24 cellular contexts compared by ENCODE assay signal in genomic region chr16:22210285-22210684, GRCh38. TPM values are rescaled to one million over a fixed set of nuclear protein-coding genes. Genes with fewer than 3 reads are reported as not detected.
A peak's percentile ranks its signal among the peaks of the same experiment; 100 is the strongest.
DNase-seq lines count a peak whose midpoint lies in the region; ATAC-seq and TF ChIP-seq lines count a peak whose summit lies in the region.
"Had no signal": no experiment of that assay in that cellular context is flagged by ENCODE, and none has a peak within 500 bp of the region (broad histone marks: within the 10 kb centered on the region; RNA-seq: fewer than 3 reads in every experiment).

No MANE protein-coding gene starts in this region.

- 95% methylated on average over 6 of the region's 6 CpGs for WGBS in sigmoid colon, 2 donors

- no peak for TF ChIP-seq POLR2A in sigmoid colon (IDR thresholded peaks at IDR 0.05)

- peaks cover 92% of the 10 kb centered on the region for H3K36me3 Mint-ChIP-seq in dendritic cell treated with granulocyte-macrophage colony-stimulating factor and Interleukin-4, amounts not matched to agents 40 ng/mL and 50 ng/mL, for 4 days (ENCODE audit: low read depth)

- H3K4me1 Mint-ChIP-seq in dendritic cell treated with granulocyte-macrophage colony-stimulating factor and Interleukin-4, amounts not matched to agents 40 ng/mL and 50 ng/mL, for 4 days (ENCODE audit: low read depth), result peaks cover 72% of the 10 kb centered on the region

- H3K9me3 ChIP-seq in BLaER1 (peaks cover 21% of the 10 kb centered on the region), OCI-LY7 (ENCODE audit: low read length) (peaks cover 12% of the 10 kb centered on the region), sigmoid colon (no peaks in the 10 kb centered on the region)
- H3K9me3 ChIP-seq: body of pancreas had no signal

- no peaks in the 10 kb centered on the region for H3K9me2 ChIP-seq in OCI-LY7 (ENCODE audit: insufficient read depth, low read length)

- H3K36me3 ChIP-seq in BLaER1 (peaks cover 63% of the 10 kb centered on the region), OCI-LY7 (ENCODE audit: insufficient read depth, low read length) (peaks cover 49% of the 10 kb centered on the region), sigmoid colon (no peaks in the 10 kb centered on the region)
- H3K36me3 ChIP-seq: neural progenitor cell had no signal

- peak overlapping the region; percentile 99 for H3K27ac Mint-ChIP-seq in dendritic cell treated with granulocyte-macrophage colony-stimulating factor and Interleukin-4, amounts not matched to agents 40 ng/mL and 50 ng/mL, for 4 days
- H3K27ac Mint-ChIP-seq: activated CD4-positive, alpha-beta memory T cell treated with anti-CD3 and anti-CD28 coated beads for 36 hours; activated naive CD4-positive, alpha-beta T cell treated with anti-CD3 and anti-CD28 coated beads, Interleukin-2, amount 50 U/mL, for 72 hours; WTC11 had no signal

- H3K4me3 ChIP-seq in BLaER1 (no peak overlapping the region), OCI-LY7 (ENCODE audit: low read depth, low read length, poor library complexity, severe bottlenecking) (peak overlapping the region; percentile 45), sigmoid colon (no peak overlapping the region)
- H3K4me3 ChIP-seq: body of pancreas, heart left ventricle, neural progenitor cell, spleen had no signal

- H3K9ac ChIP-seq in BLaER1, result no peak overlapping the region
- H3K9ac ChIP-seq: neural progenitor cell had no signal

- peaks cover 51% of the 10 kb centered on the region for H4K20me1 ChIP-seq in BLaER1
- H4K20me1 ChIP-seq in OCI-LY7 (ENCODE audit: insufficient read depth, low read length), result no peaks in the 10 kb centered on the region

- H3K27me3 ChIP-seq in BLaER1 (no peaks in the 10 kb centered on the region), sigmoid colon (no peaks in the 10 kb centered on the region)
- H3K27me3 ChIP-seq: body of pancreas, heart left ventricle, spleen had no signal

- CTCF ChIA-PET in OCI-LY7 (lab: Charles Lee; ENCODE audit: unreplicated experiment), result interaction anchor here (0.9 kb wide), 1 partner anchor 90 kb away, joined by 4 read pairs; no protein-coding TSS in a partner anchor

- POLR2A ChIA-PET in OCI-LY7 (lab: Charles Lee), result interaction anchor here (1.0 to 2.0 kb wide), 4 partner anchors 19 to 88 kb away, joined by 3 to 6 read pairs (median 4); no protein-coding TSS in a partner anchor

- H3K27ac ChIP-seq in BLaER1 (peak overlapping the region; percentile 32; the same call in 1 of the 2 replicates), OCI-LY7 (ENCODE audit: low read depth, low read length, poor library complexity, severe bottlenecking) (peak overlapping the region; percentile 84), sigmoid colon (peak overlapping the region in 3 of 4 donors; percentile 94 to 98 (median 98))
- H3K27ac ChIP-seq: body of pancreas, HL-60, neural progenitor cell, spleen had no signal

- H3K4me3 Mint-ChIP-seq in dendritic cell treated with granulocyte-macrophage colony-stimulating factor and Interleukin-4, amounts not matched to agents 40 ng/mL and 50 ng/mL, for 4 days, result peak overlapping the region; percentile 13
- H3K4me3 Mint-ChIP-seq: activated CD4-positive, alpha-beta memory T cell treated with anti-CD3 and anti-CD28 coated beads for 36 hours; activated T-cell treated with anti-CD3 and anti-CD28 coated beads, Interleukin-2, amount 50 U/mL, for 4 hours; neural progenitor cell; WTC11 had no signal

- BruUV-seq in OCI-LY7 (replicated peaks; lab: Mats Ljungman, UMichigan), result no TSS peak

- H3K79me2 ChIP-seq in OCI-LY7 (ENCODE audit: insufficient read depth, low read depth, low read length), result peaks cover 62% of the 10 kb centered on the region

- H2AFZ ChIP-seq in OCI-LY7 (ENCODE audit: low read length), result peak overlapping the region; percentile 15; the same call in 1 of the 2 replicates
- H2AFZ ChIP-seq: neural progenitor cell had no signal

- no peak for TF ChIP-seq EP300 in sigmoid colon (IDR thresholded peaks at IDR 0.05)

- intact Hi-C loops in OCI-LY7 (cut with micrococcal nuclease; ENCODE audit: unreplicated experiment), result no loop called here
- intact Hi-C loops in dendritic cell treated with granulocyte-macrophage colony-stimulating factor and Interleukin-4, amounts not matched to agents 40 ng/mL and 50 ng/mL, for 4 days (cut with micrococcal nuclease), result no loop called here
- intact Hi-C loops in sigmoid colon (cut with DNase I), result loop anchor here (10.0 kb wide), 1 partner anchor 695 kb away; no protein-coding TSS in a partner anchor

- ATAC-seq in GM19035 (IDR thresholded peaks at IDR 0.05; ENCODE audit: unreplicated experiment), result no peak
- ATAC-seq: activated naive CD4-positive, alpha-beta T cell treated with anti-CD3 and anti-CD28 coated beads, Interleukin-2, amount 50 U/mL, for 72 hours; activated T-cell treated with anti-CD3 and anti-CD28 coated beads, Interleukin-2, amount 50 U/mL, for 4 hours; body of pancreas; heart left ventricle; WTC11 had no signal

- peak; percentile 52 for TF ChIP-seq CTCF in OCI-LY7 (conservative IDR thresholded peaks at IDR 0.05; ENCODE audit: low read length)
- TF ChIP-seq CTCF in sigmoid colon (IDR thresholded peaks at IDR 0.05), result no peak

- no peaks in the 10 kb centered on the region for H3K9me3 Mint-ChIP-seq in dendritic cell treated with granulocyte-macrophage colony-stimulating factor and Interleukin-4, amounts not matched to agents 40 ng/mL and 50 ng/mL, for 4 days
- H3K9me3 Mint-ChIP-seq: activated naive CD4-positive, alpha-beta T cell treated with anti-CD3 and anti-CD28 coated beads, Interleukin-2, amount 50 U/mL, for 72 hours; activated T-cell treated with anti-CD3 and anti-CD28 coated beads, Interleukin-2, amount 50 U/mL, for 4 hours; CD4-positive, CD25-positive, alpha-beta regulatory T cell; neural progenitor cell had no signal

- DNase-seq in OCI-LY7 (ENCODE audit: low spot score) (peak; percentile 77), sigmoid colon (no peak), foreskin melanocyte (no peak), HK-2 (ENCODE audit: unreplicated experiment) (no peak)
- DNase-seq in stimulated activated CD4-positive, alpha-beta T cell treated with anti-CD3 and anti-CD28 coated beads, Interleukin-4, amount 100 ng/mL, for 1 hour, result no peak
- DNase-seq: ACHN; activated CD4-positive, alpha-beta memory T cell treated with anti-CD3 and anti-CD28 coated beads for 36 hours; activated T-cell treated with anti-CD3 and anti-CD28 coated beads, Interleukin-2, amount 50 U/mL, for 4 hours; body of pancreas; CD4-positive, CD25-positive, alpha-beta regulatory T cell; heart left ventricle; OCI-M1; SIG-M5; spleen; T-helper 1 cell had no signal

- H3K4me1 ChIP-seq in BLaER1 (peaks cover 86% of the 10 kb centered on the region), OCI-LY7 (ENCODE audit: insufficient read depth, low read length, poor library complexity, severe bottlenecking) (peaks cover 47% of the 10 kb centered on the region), sigmoid colon (peaks cover 0 to 85% (median 74%) of the 10 kb centered on the region in 4 donors)
- H3K4me1 ChIP-seq: neural progenitor cell had no signal

- H3K27me3 Mint-ChIP-seq in dendritic cell treated with granulocyte-macrophage colony-stimulating factor and Interleukin-4, amounts not matched to agents 40 ng/mL and 50 ng/mL, for 4 days, result no peaks in the 10 kb centered on the region
- H3K27me3 Mint-ChIP-seq: activated CD4-positive, alpha-beta memory T cell treated with anti-CD3 and anti-CD28 coated beads for 36 hours; CD4-positive, CD25-positive, alpha-beta regulatory T cell had no signal

- H3K4me2 ChIP-seq in BLaER1, result peak overlapping the region; percentile 85; the same call in 1 of the 2 replicates
- H3K4me2 ChIP-seq in OCI-LY7 (ENCODE audit: low read length), result peak overlapping the region; percentile 90
- H3K4me2 ChIP-seq: neural progenitor cell had no signal

RNA-seq across cellular contexts. Expression of gene EEF2K, which starts 4.2 kb away (rescaled TPM):
- total RNA-seq in OCI-LY7 (2014; rRNA removed; shearing (Covaris generic)), result 17.6 and 23.8 TPM in 2 replicates
- 40.0 and 42.3 TPM in 2 replicates for total RNA-seq in OCI-LY7 (2022)
- total RNA-seq in sigmoid colon, result 10 to 100 TPM; 37.2 to 54.8 (median 44.2) TPM
- polyA plus RNA-seq in sigmoid colon, result 10 to 100 TPM in 1 of 3 donors, 1 to 10 TPM in 2; 3.6 to 10.5 (median 3.7) TPM

RNA-seq across cellular contexts. Expression of gene SDR42E2, which starts 48.0 kb away (rescaled TPM):
- not detected in 2 replicates for total RNA-seq in OCI-LY7 (2014; rRNA removed; shearing (Covaris generic))
- total RNA-seq in OCI-LY7 (2022) (0.28 and 0.29 TPM in 2 replicates), sigmoid colon (not detected)
- polyA plus RNA-seq in sigmoid colon, result under 1 TPM in 1 of 3 donors, not detected in 2; 0.04 TPM
- total RNA-seq: activated T-cell treated with anti-CD3 and anti-CD28 coated beads, Interleukin-2, amount 50 U/mL, for 4 hours; G401; heart left ventricle; IMR-90 had no signal
- polyA plus RNA-seq: heart left ventricle, IMR-90 had no signal

Comparison
In these comparisons a context has a peak if more than half of its experiments do, and no peak if none do; other contexts are left out.
1. H3K27ac ChIP-seq: peak in every context shown above with its lines; median percentile 98 in sigmoid colon; 84 in OCI-LY7; 32 in BLaER1.